In the genomic region with DNA sequence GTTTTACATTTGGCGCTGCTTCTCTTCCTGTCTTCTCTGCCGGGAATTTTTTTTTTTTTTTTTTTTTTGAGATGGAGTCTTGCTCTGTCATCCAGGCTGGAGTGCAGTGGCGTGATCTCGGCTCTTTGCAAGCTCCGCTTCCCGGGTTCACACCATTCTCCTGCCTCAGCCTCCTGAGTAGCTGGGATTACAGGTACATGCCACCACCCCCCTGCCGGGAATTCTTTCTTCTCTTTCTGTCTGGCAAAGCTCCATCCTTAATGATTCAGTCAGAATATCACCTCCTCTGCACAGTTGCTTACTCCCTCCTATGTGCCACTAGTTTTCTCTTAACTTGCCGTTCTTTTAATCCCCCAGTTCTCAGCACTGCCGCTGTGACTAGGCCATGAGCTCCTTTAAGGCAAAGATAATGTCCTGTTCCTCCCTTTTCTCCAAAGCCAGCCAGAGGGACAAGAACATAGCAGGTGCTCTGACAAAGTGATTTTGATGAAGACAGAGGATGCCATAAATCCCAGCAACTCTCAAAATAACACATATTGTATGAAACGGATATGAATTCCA, we compare ENCODE assay signal across 19 cellular contexts.
"Had no signal": no experiment of that assay in that cellular context is flagged by ENCODE, and none has a peak within 500 bp of the region (broad histone marks: within the 10 kb centered on the region; RNA-seq: fewer than 3 reads in every experiment).

No MANE protein-coding gene starts in this region.

- H3K4me1 Mint-ChIP-seq: naive thymus-derived CD8-positive, alpha-beta T cell had no signal

- H3K27me3 Mint-ChIP-seq: naive thymus-derived CD8-positive, alpha-beta T cell had no signal

- DNase-seq: foreskin keratinocyte; heart left ventricle; hippocampal formation; kidney glomerular epithelial cell; mammary epithelial cell; mucosa of descending colon; naive thymus-derived CD8-positive, alpha-beta T cell; sigmoid colon; stimulated activated naive CD4-positive, alpha-beta T cell; stomach; substantia nigra; tibial artery; upper lobe of left lung had no signal

- H3K36me3 Mint-ChIP-seq: naive thymus-derived CD8-positive, alpha-beta T cell had no signal

- H3K27ac ChIP-seq: coronary artery, foreskin keratinocyte, heart left ventricle, neutrophil, right atrium auricular region, sigmoid colon, skin epidermis, stomach, tibial artery, upper lobe of left lung, vagina had no signal

- ATAC-seq: foreskin keratinocyte; heart left ventricle; left lobe of liver; mucosa of descending colon; naive thymus-derived CD8-positive, alpha-beta T cell had no signal

- H3K36me3 ChIP-seq: heart left ventricle, neutrophil, right atrium auricular region, sigmoid colon, stomach, tibial artery, upper lobe of left lung, vagina had no signal

- H3K9me3 ChIP-seq: heart left ventricle, mucosa of descending colon, neutrophil, right atrium auricular region, sigmoid colon, stomach, tibial artery, upper lobe of left lung, vagina had no signal

- H3K4me3 Mint-ChIP-seq: naive thymus-derived CD8-positive, alpha-beta T cell had no signal

- H3K27me3 ChIP-seq: foreskin keratinocyte, heart left ventricle, neutrophil, right atrium auricular region, sigmoid colon, stomach, tibial artery, upper lobe of left lung, vagina had no signal

- H3K27ac Mint-ChIP-seq: naive thymus-derived CD8-positive, alpha-beta T cell had no signal

- H3K4me1 ChIP-seq: heart left ventricle, right atrium auricular region, sigmoid colon, stomach, tibial artery, upper lobe of left lung, vagina had no signal

- H3K4me3 ChIP-seq: coronary artery, heart left ventricle, mucosa of descending colon, right atrium auricular region, sigmoid colon, skin epidermis, stomach, tibial artery, upper lobe of left lung, vagina had no signal
